In the genomic region with DNA sequence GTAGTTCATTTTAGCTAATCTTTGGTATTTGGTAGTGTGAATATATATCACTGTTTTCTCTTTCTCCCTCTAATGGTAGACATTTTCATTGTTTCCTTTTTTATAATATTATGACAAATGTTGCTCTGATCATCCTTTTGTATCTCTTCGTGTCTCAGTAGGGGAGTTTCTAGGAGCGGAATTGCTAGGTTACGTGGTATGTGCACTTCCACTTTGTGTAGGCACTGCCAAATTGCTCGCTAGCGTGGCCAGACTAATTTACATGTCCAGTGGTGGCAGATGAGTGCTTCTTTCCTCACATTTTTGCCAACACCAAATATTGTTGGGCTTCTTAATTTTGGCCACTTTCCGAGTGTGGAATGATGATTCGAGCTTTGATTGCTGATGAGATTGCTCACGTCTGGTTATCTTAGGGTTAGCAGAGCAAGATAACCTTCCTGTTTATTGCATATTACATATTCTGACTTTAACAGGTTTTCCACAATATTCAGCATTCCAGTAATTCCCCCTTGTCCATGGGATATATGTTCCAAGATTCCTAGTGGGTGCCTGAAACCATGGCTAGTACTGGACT, we compare ENCODE assay signal across 32 cellular contexts.
"Had no signal": no experiment of that assay in that cellular context is flagged by ENCODE, and none has a peak within 500 bp of the region (broad histone marks: within the 10 kb centered on the region; RNA-seq: fewer than 3 reads in every experiment).

No MANE protein-coding gene starts in this region.

- H3K9me3 Mint-ChIP-seq: activated CD4-positive, alpha-beta T cell treated with anti-CD3 and anti-CD28 coated beads, Interleukin-2, amount 10 ng/mL, durations not matched to agents 24 days and 14 days; activated T-helper 17 cell treated with anti-CD3 and anti-CD28 coated beads, Interleukin-2, amount 50 U/mL, for 72 hours had no signal

- H2AFZ ChIP-seq: PC-9 had no signal

- H3K4me3 ChIP-seq: body of pancreas, breast epithelium, PC-9 had no signal

- H3K4me2 ChIP-seq: PC-9 had no signal

- H3K4me3 Mint-ChIP-seq: activated CD4-positive, alpha-beta T cell treated with anti-CD3 and anti-CD28 coated beads, Interleukin-2, amount 10 ng/mL, durations not matched to agents 24 days and 14 days; activated CD8-positive, alpha-beta T cell treated with anti-CD3 and anti-CD28 coated beads for 36 hours; activated naive CD8-positive, alpha-beta T cell treated with anti-CD3 and anti-CD28 coated beads for 36 hours; activated T-cell treated with anti-CD3 and anti-CD28 coated beads, Interleukin-2, amount 50 U/mL, for 72 hours; activated T-helper 17 cell treated with anti-CD3 and anti-CD28 coated beads, Interleukin-2, amount 50 U/mL, for 72 hours had no signal

- H3K27me3 ChIP-seq: body of pancreas, breast epithelium had no signal

- H3K36me3 ChIP-seq: breast epithelium had no signal

- H3K9me3 ChIP-seq: body of pancreas, breast epithelium had no signal

- FAIRE-seq: astrocyte, RCC 7860 had no signal

- H3K27ac Mint-ChIP-seq: activated CD4-positive, alpha-beta T cell treated with anti-CD3 and anti-CD28 coated beads, Interleukin-2, amount 10 ng/mL, durations not matched to agents 24 days and 14 days; activated CD8-positive, alpha-beta T cell treated with anti-CD3 and anti-CD28 coated beads for 36 hours; activated naive CD8-positive, alpha-beta T cell treated with anti-CD3 and anti-CD28 coated beads for 36 hours; activated T-cell treated with anti-CD3 and anti-CD28 coated beads, Interleukin-2, amount 50 U/mL, for 72 hours; activated T-helper 17 cell treated with anti-CD3 and anti-CD28 coated beads, Interleukin-2, amount 50 U/mL, for 72 hours had no signal

- H3K36me3 Mint-ChIP-seq: activated naive CD8-positive, alpha-beta T cell treated with anti-CD3 and anti-CD28 coated beads for 36 hours had no signal

- H3K27ac ChIP-seq: body of pancreas, breast epithelium, PC-9, RWPE1 had no signal

- H3K4me1 Mint-ChIP-seq: activated T-helper 17 cell treated with anti-CD3 and anti-CD28 coated beads, Interleukin-2, amount 50 U/mL, for 72 hours had no signal

- ATAC-seq: activated CD8-positive, alpha-beta T cell treated with anti-CD3 and anti-CD28 coated beads for 36 hours; activated T-cell treated with anti-CD3 and anti-CD28 coated beads, Interleukin-2, amount 50 U/mL, for 72 hours; activated T-helper 17 cell treated with anti-CD3 and anti-CD28 coated beads, Interleukin-2, amount 50 U/mL, for 72 hours; body of pancreas; Right ventricle myocardium inferior had no signal

- DNase-seq: activated CD4-positive, alpha-beta T cell treated with anti-CD3 and anti-CD28 coated beads, Interleukin-2, amount 10 ng/mL, durations not matched to agents 24 days and 14 days; activated CD4-positive, alpha-beta T cell treated with anti-CD3 and anti-CD28 coated beads, Interleukin-2, amount 50 U/mL, for 4 hours; activated CD8-positive, alpha-beta T cell treated with anti-CD3 and anti-CD28 coated beads for 36 hours; activated effector memory CD4-positive, alpha-beta T cell treated with anti-CD3 and anti-CD28 coated beads, Interleukin-2, amount 50 U/mL, for 16 hours; activated naive CD4-positive, alpha-beta T cell; activated naive CD4-positive, alpha-beta T cell treated with anti-CD3 and anti-CD28 coated beads, Interleukin-2, amount 50 U/mL, for 16 hours; activated naive CD8-positive, alpha-beta T cell treated with anti-CD3 and anti-CD28 coated beads for 36 hours; activated T-cell treated with anti-CD3 and anti-CD28 coated beads, Interleukin-2, amount 50 U/mL, for 1 hour; activated T-cell treated with anti-CD3 and anti-CD28 coated beads, Interleukin-2, amount 50 U/mL, for 72 hours; body of pancreas; caudate nucleus; cerebellar nuclear complex; KBM-7; NCI-H1092 treated with DMSO at 0.1 percent for 48 hours; NCI-H1417; NCI-H146; NCI-H187; NCI-H2029 treated with DMSO at 0.1 percent for 48 hours; NCI-H2107; NCI-H2171; NCI-H510A; NCI-H526; NCI-H82; SIG-M5; T1000 had no signal
